In the genomic region with DNA sequence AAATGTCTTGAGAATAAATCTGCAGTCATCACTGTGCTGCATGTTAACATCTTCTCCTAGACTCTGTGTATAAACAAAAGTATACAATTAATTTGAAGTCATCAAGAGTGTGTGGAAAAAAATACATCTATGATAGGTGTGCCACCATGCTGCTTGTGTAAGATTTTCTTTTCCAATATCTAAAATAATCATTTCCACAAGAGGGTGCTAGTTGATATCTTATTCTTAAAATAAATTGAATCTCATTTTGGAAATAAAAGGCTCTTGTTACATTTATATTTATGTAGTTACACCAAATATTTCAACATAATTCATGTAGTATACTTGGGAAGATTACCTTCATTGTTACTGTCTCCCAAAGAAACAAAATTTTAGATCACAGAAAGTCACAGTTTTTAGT, we compare ENCODE assay signal across 11 cellular contexts. TPM values are rescaled to one million over a fixed set of nuclear protein-coding genes. Genes with fewer than 3 reads are reported as not detected.
DNase-seq lines count a peak whose midpoint lies in the region; ATAC-seq, FAIRE-seq and TF ChIP-seq lines count a peak whose summit lies in the region.
"Had no signal": no experiment of that assay in that cellular context is flagged by ENCODE, and none has a peak within 500 bp of the region (broad histone marks: within the 10 kb centered on the region; RNA-seq: fewer than 3 reads in every experiment).

No MANE protein-coding gene starts in this region.

- POLR2A ChIA-PET in K562 (lab: Yijun Ruan, JAX): no interaction called here
- POLR2A ChIA-PET in activated CD4-positive, alpha-beta memory T cell treated with anti-CD3 and anti-CD28 coated beads for 36 hours (lab: Charles Lee): no interaction called here

- intact Hi-C loops in K562 (cut with micrococcal nuclease): no loop called here
- intact Hi-C loops in activated CD4-positive, alpha-beta memory T cell treated with anti-CD3 and anti-CD28 coated beads for 36 hours (cut with micrococcal nuclease): no loop called here

- H3K4me1 ChIP-seq in DND-41 (ENCODE audit: insufficient read depth, low read length): no peaks in the 10 kb centered on the region
- H3K4me1 ChIP-seq in K562 (replicated peaks in 1 of 2; ENCODE audit: control insufficient read depth in 2 of 2, insufficient read depth in 2 of 2, low read length in 2 of 2): peaks cover 10 to 14% of the 10 kb centered on the region in 2 experiments; a peak in 4 of 5 replicates

- H3K9me3 Mint-ChIP-seq in activated CD4-positive, alpha-beta memory T cell treated with anti-CD3 and anti-CD28 coated beads for 36 hours: no peaks in the 10 kb centered on the region
- H3K9me3 Mint-ChIP-seq: stimulated activated naive CD8-positive, alpha-beta T cell treated with anti-CD3 and anti-CD28 coated beads, Interleukin-15, amount 100 ng/mL, for 72 hours had no signal

- CTCF ChIA-PET in K562 (lab: Yijun Ruan, JAX; ENCODE audit: low intra/inter-chr PET ratio): no interaction called here
- CTCF ChIA-PET in activated CD4-positive, alpha-beta memory T cell treated with anti-CD3 and anti-CD28 coated beads for 36 hours (lab: Charles Lee): interaction anchor here (1.3 kb wide), 1 partner anchor 1102 kb away, joined by 5 read pairs; no protein-coding TSS in a partner anchor

- no peak overlapping the region for H3K4me2 ChIP-seq in DND-41 (ENCODE audit: insufficient read depth, low read length)
- no peak overlapping the region for H3K4me2 ChIP-seq in K562 (ENCODE audit: insufficient read depth, low read length)
- no peak overlapping the region for H3K4me2 ChIP-seq in neural cell (ENCODE audit: low read length)

- H3K4me1 Mint-ChIP-seq in activated CD4-positive, alpha-beta memory T cell treated with anti-CD3 and anti-CD28 coated beads for 36 hours (ENCODE audit: low read depth): no peaks in the 10 kb centered on the region
- H3K4me1 Mint-ChIP-seq: stimulated activated naive CD8-positive, alpha-beta T cell treated with anti-CD3 and anti-CD28 coated beads, Interleukin-15, amount 100 ng/mL, for 72 hours had no signal

- DNase-seq in DND-41 (no peak), K562 (ENCODE audit: extremely low read depth in 1 of 4, low spot score in 3 of 4) (no peak), NCI-H1436 (lab: John Stamatoyannopoulos, UW) (no peak), NCI-H1436 treated with DMSO at 0.1 percent for 48 hours (lab: John Stamatoyannopoulos, UW) (no peak), amniotic stem cell (lab: John Stamatoyannopoulos, UW) (no peak)
- no peak for DNase-seq in activated CD4-positive, alpha-beta memory T cell treated with anti-CD3 and anti-CD28 coated beads for 36 hours
- DNase-seq: activated CD4-positive, CD25-positive, alpha-beta regulatory T cell treated with anti-CD3 and anti-CD28 coated beads, Interleukin-2, amount 50 U/mL, for 72 hours; SHP77; stimulated activated naive CD8-positive, alpha-beta T cell treated with anti-CD3 and anti-CD28 coated beads, Interleukin-15, amount 100 ng/mL, for 72 hours had no signal

- no peaks in the 10 kb centered on the region for H3K9me2 ChIP-seq in neural cell (ENCODE audit: insufficient read depth, low read length)

- TF ChIP-seq CTCF in DND-41 (IDR thresholded peaks at IDR 0.05; ENCODE audit: borderline replicate concordance, extremely low read depth, low read length, poor library complexity, severe bottlenecking): peak; percentile 39
- TF ChIP-seq CTCF in LNCAP (IDR thresholded peaks at IDR 0.05): peak; percentile 37; the same call in 1 of the 2 replicates
- peak in 2 of 3 experiments; percentile 8 to 26; a peak in 2 of 6 replicates for TF ChIP-seq CTCF in K562 (IDR thresholded peaks at IDR 0.05 in 2 of 3, conservative IDR thresholded peaks at IDR 0.05 in 1 of 3; ENCODE audit: insufficient read depth in 2 of 3, low read depth in 1 of 3, low read length in 3 of 3)
- TF ChIP-seq CTCF in neural cell (IDR thresholded peaks at IDR 0.05; ENCODE audit: poor library complexity, severe bottlenecking): no peak

- H3K27me3 Mint-ChIP-seq in activated CD4-positive, alpha-beta memory T cell treated with anti-CD3 and anti-CD28 coated beads for 36 hours: peaks cover 2% of the 10 kb centered on the region
- H3K27me3 Mint-ChIP-seq: stimulated activated naive CD8-positive, alpha-beta T cell treated with anti-CD3 and anti-CD28 coated beads, Interleukin-15, amount 100 ng/mL, for 72 hours had no signal

- H3K79me2 ChIP-seq in DND-41 (ENCODE audit: insufficient read depth, low read length) (no peaks in the 10 kb centered on the region), K562 (ENCODE audit: control insufficient read depth, insufficient read depth, low read length) (no peaks in the 10 kb centered on the region), neural cell (replicated peaks; ENCODE audit: insufficient read depth, low read length) (no peaks in the 10 kb centered on the region)

- H3F3A ChIP-seq in neural cell (ENCODE audit: insufficient read depth, low read length, poor library complexity, severe bottlenecking): no peaks in the 10 kb centered on the region

- FAIRE-seq in K562 (lab: Jason Lieb, UNC): no peak

- H3K9me3 ChIP-seq in DND-41 (ENCODE audit: insufficient read depth, low read length, severe bottlenecking): no peaks in the 10 kb centered on the region
- no peaks in the 10 kb centered on the region for H3K9me3 ChIP-seq in K562 (replicated peaks; ENCODE audit: control insufficient read depth, insufficient read depth, low read depth, low read length)
- no peaks in the 10 kb centered on the region for H3K9me3 ChIP-seq in neural cell (ENCODE audit: low read length)

- H3K36me3 Mint-ChIP-seq in activated CD4-positive, alpha-beta memory T cell treated with anti-CD3 and anti-CD28 coated beads for 36 hours: no peaks in the 10 kb centered on the region

- H3K9ac ChIP-seq in DND-41 (ENCODE audit: low read depth, low read length) (no peak overlapping the region), K562 (ENCODE audit: insufficient read depth in 1 of 2, low read depth in 2 of 2, low read length in 2 of 2) (no peak overlapping the region), neural cell (ENCODE audit: low read length) (no peak overlapping the region)

- H3K4me3 ChIP-seq in DND-41 (ENCODE audit: low read depth in 1 of 2, low read length in 2 of 2) (no peak overlapping the region), K562 (no peak overlapping the region), neural cell (ENCODE audit: low read length) (no peak overlapping the region)

- ATAC-seq in DND-41 (ENCODE audit: insufficient read depth, low read depth) (no peak), K562 (no peak)
- ATAC-seq: stimulated activated naive CD8-positive, alpha-beta T cell treated with anti-CD3 and anti-CD28 coated beads, Interleukin-15, amount 100 ng/mL, for 72 hours had no signal

- TF ChIP-seq POLR2A in K562 (conservative IDR thresholded peaks at IDR 0.05): no peak

- BruUV-seq in K562 (replicated peaks; lab: Mats Ljungman, UMichigan): no TSS peak

- no peaks in the 10 kb centered on the region for H3K9me1 ChIP-seq in K562 (ENCODE audit: control insufficient read depth, insufficient read depth, low read length)

- H3K27ac ChIP-seq in DND-41 (ENCODE audit: low read length) (no peak overlapping the region), K562 (ENCODE audit: extremely low read depth, low read depth, low read length) (no peak overlapping the region), neural cell (ENCODE audit: low read length) (no peak overlapping the region)

- H3K27ac Mint-ChIP-seq in activated CD4-positive, alpha-beta memory T cell treated with anti-CD3 and anti-CD28 coated beads for 36 hours: no peak overlapping the region

- TF ChIP-seq EP300 in K562 (IDR thresholded peaks at IDR 0.05; ENCODE audit: low read length): no peak
- no peak for TF ChIP-seq EP300 in neural cell (conservative IDR thresholded peaks at IDR 0.05; ENCODE audit: poor library complexity, severe bottlenecking)

- H3K36me3 ChIP-seq in DND-41 (ENCODE audit: insufficient read depth, low read length): no peaks in the 10 kb centered on the region
- H3K36me3 ChIP-seq in K562 (ENCODE audit: control insufficient read depth, insufficient read depth, low read length): no peaks in the 10 kb centered on the region
- no peaks in the 10 kb centered on the region for H3K36me3 ChIP-seq in neural cell (ENCODE audit: insufficient read depth, low read length)

- peak in 1 of 2 experiments; percentile 22; a peak in 1 of 4 replicates for TF ChIP-seq RAD21 in K562 (CRISPR knock-in tag; conservative IDR thresholded peaks at IDR 0.05 in 1 of 2, IDR thresholded peaks at IDR 0.05 in 1 of 2)
- no peak for TF ChIP-seq RAD21 in neural cell (conservative IDR thresholded peaks at IDR 0.05)

- H3K27me3 ChIP-seq in DND-41 (ENCODE audit: insufficient read depth, low read length, poor library complexity): no peaks in the 10 kb centered on the region
- H3K27me3 ChIP-seq in K562 (ENCODE audit: control insufficient read depth in 2 of 2, insufficient read depth in 2 of 2, low read length in 2 of 2): no peaks in the 10 kb centered on the region
- no peaks in the 10 kb centered on the region for H3K27me3 ChIP-seq in neural cell (ENCODE audit: insufficient read depth, low read depth, low read length)

- H2AFZ ChIP-seq in DND-41 (ENCODE audit: low read depth, low read length): no peak overlapping the region
- no peak overlapping the region for H2AFZ ChIP-seq in K562 (ENCODE audit: low read depth, low read length)
- H2AFZ ChIP-seq in neural cell (ENCODE audit: low read depth, low read length): no peak overlapping the region

- H3K4me3 Mint-ChIP-seq in activated CD4-positive, alpha-beta memory T cell treated with anti-CD3 and anti-CD28 coated beads for 36 hours: no peak overlapping the region
- H3K4me3 Mint-ChIP-seq: stimulated activated naive CD8-positive, alpha-beta T cell treated with anti-CD3 and anti-CD28 coated beads, Interleukin-15, amount 100 ng/mL, for 72 hours had no signal

- H4K20me1 ChIP-seq in DND-41 (ENCODE audit: insufficient read depth, low read length) (no peaks in the 10 kb centered on the region), K562 (replicated peaks; ENCODE audit: control insufficient read depth, insufficient read depth, low read length) (no peaks in the 10 kb centered on the region), neural cell (ENCODE audit: insufficient read depth) (no peaks in the 10 kb centered on the region)

- in situ Hi-C loops in K562 (cut with MboI): no loop called here

RNA-seq across cellular contexts. Expression of gene MOCS2, which starts 14.1 kb away (rescaled TPM):
- total RNA-seq in K562 (2011; cell fraction: chromatin; rRNA removed; ENCODE audit: low replicate concordance): 5.1 and 18.0 TPM in 2 replicates
- total RNA-seq in K562 (2011; cell fraction: nucleolus; rRNA removed): 3.4 and 4.5 TPM in 2 replicates
- total RNA-seq in K562 (2011; cell fraction: nucleoplasm; rRNA removed): 11.1 and 18.9 TPM in 2 replicates
- total RNA-seq in K562 (2014; rRNA removed) (32.7 and 33.0 TPM in 2 replicates), K562 (2014; rRNA removed; fragmentation: Illumina TruSeq; extraction: Trizol) (51.8 and 57.5 TPM in 2 replicates), K562 (2015; rRNA removed; fragmentation: Illumina TruSeq; extraction: Trizol) (39.1 and 43.8 TPM in 2 replicates), K562 (2021) (34.0 and 36.9 TPM in 2 replicates)
- polyA plus RNA-seq in K562 (2011; rRNA removed) (41.1 and 48.4 TPM in 2 replicates), K562 (2014; fragmentation: Illumina TruSeq; extraction: Trizol) (48.3 and 63.2 TPM in 2 replicates), K562 (2014; fragmentation: Nextera tagmentation; extraction: Ambion mirVana) (10 to 100 TPM; 67.6 to 74.5 TPM), K562 (2014; rRNA removed) (42.6 and 43.5 TPM in 2 replicates), neural cell (69.2 and 71.0 TPM in 2 replicates)
- polyA plus RNA-seq in K562 (2011; cell fraction: cytosol; rRNA removed): 8.9 and 17.6 TPM in 2 replicates
- 6.9 and 13.8 TPM in 2 replicates for polyA plus RNA-seq in K562 (2011; cell fraction: nucleus; rRNA removed)
- 29.9 and 41.6 TPM in 2 replicates for polyA plus RNA-seq in K562 (2012)
- polyA minus RNA-seq in K562 (2011; rRNA and poly(A)+ RNA removed): 35.2 and 36.1 TPM in 2 replicates
- polyA minus RNA-seq in K562 (2011; cell fraction: cytosol; rRNA and poly(A)+ RNA removed): 10.5 and 12.0 TPM in 2 replicates
- polyA minus RNA-seq in K562 (2011; cell fraction: nucleus; rRNA and poly(A)+ RNA removed): 10.6 and 19.3 TPM in 2 replicates
- polyA minus RNA-seq in neural cell: 49.4 and 58.3 TPM in 2 replicates
- total RNA-seq in activated CD4-positive, alpha-beta memory T cell treated with anti-CD3 and anti-CD28 coated beads for 36 hours: 10 to 100 TPM; 20.7 to 21.6 TPM
